In genomic region chr19:54181894-54182293, GRCh38 we compare ENCODE assay signal across 1 cellular context. TPM values are rescaled to one million over a fixed set of nuclear protein-coding genes. Genes with fewer than 3 reads are reported as not detected.
"Had no signal": no experiment of that assay in that cellular context is flagged by ENCODE, and none has a peak within 500 bp of the region (broad histone marks: within the 10 kb centered on the region; RNA-seq: fewer than 3 reads in every experiment).

No MANE protein-coding gene starts in this region.

RNA-seq across cellular contexts. Expression of gene TMC4, which starts 8.9 kb away (rescaled TPM):
- polyA plus RNA-seq: IgD-negative memory B cell had no signal
